Comparison of ENCODE assay signal across 33 cellular contexts in genomic region chr19:9640956-9641355, GRCh38.
"Had no signal": no experiment of that assay in that cellular context is flagged by ENCODE, and none has a peak within 500 bp of the region (broad histone marks: within the 10 kb centered on the region; RNA-seq: fewer than 3 reads in every experiment).

No MANE protein-coding gene starts in this region.

- H3K36me3 ChIP-seq: adrenal gland, breast epithelium had no signal

- H3K27me3 ChIP-seq: adrenal gland, body of pancreas, breast epithelium, MG63, SJCRH30 had no signal

- DNase-seq: activated CD4-positive, alpha-beta memory T cell treated with anti-CD3 and anti-CD28 coated beads, Interleukin-2, amount 10 ng/mL, durations not matched to agents 7 days and 5 days; activated CD4-positive, alpha-beta T cell treated with anti-CD3 and anti-CD28 coated beads for 1 hour; activated CD4-positive, alpha-beta T cell treated with anti-CD3 and anti-CD28 coated beads for 48 hours; activated CD4-positive, CD25-positive, alpha-beta regulatory T cell; activated CD8-positive, alpha-beta memory T cell treated with anti-CD3 and anti-CD28 coated beads for 24 hours; activated CD8-positive, alpha-beta memory T cell treated with anti-CD3 and anti-CD28 coated beads, Interleukin-2, amount 10 ng/mL, durations not matched to agents 7 days and 5 days; activated CD8-positive, alpha-beta memory T cell treated with anti-CD3 and anti-CD28 coated beads, Interleukin-2, amount 50 U/mL, for 48 hours; activated effector memory CD4-positive, alpha-beta T cell treated with Interleukin-2 at 50 U/mL for 16 hours; activated naive CD4-positive, alpha-beta T cell; activated naive CD4-positive, alpha-beta T cell treated with anti-CD3 and anti-CD28 coated beads, Interleukin-2, amount 50 U/mL, for 16 hours; activated T-cell treated with anti-CD3 and anti-CD28 coated beads, Interleukin-2, amount 50 U/mL, for 48 hours; adrenal gland; body of pancreas; caudate nucleus; Kasumi-1; KG1; MG63; NCI-H1048; NCI-H1105 treated with DMSO at 0.1 percent for 48 hours; NCI-H1436; NCI-H1694; NCI-H1930; NCI-H345; NCI-H524 treated with DMSO at 0.1 percent for 48 hours; NCI-H748 treated with DMSO at 0.1 percent for 48 hours; NK-92 treated with Interleukin-12 subunit alpha and Interleukin-12 subunit beta, amount 100 ng/mL, for 24 hours; SHP77; SJCRH30; T1000; WERI-Rb-1 had no signal

- H3K4me3 Mint-ChIP-seq: activated CD4-positive, alpha-beta memory T cell treated with anti-CD3 and anti-CD28 coated beads, Interleukin-2, amount 10 ng/mL, durations not matched to agents 7 days and 5 days; activated CD8-positive, alpha-beta memory T cell treated with anti-CD3 and anti-CD28 coated beads, Interleukin-2, amount 10 ng/mL, durations not matched to agents 7 days and 5 days had no signal

- H3K4me1 Mint-ChIP-seq: activated CD4-positive, alpha-beta memory T cell treated with anti-CD3 and anti-CD28 coated beads, Interleukin-2, amount 10 ng/mL, durations not matched to agents 7 days and 5 days had no signal

- H3K27ac Mint-ChIP-seq: activated CD4-positive, alpha-beta memory T cell treated with anti-CD3 and anti-CD28 coated beads, Interleukin-2, amount 10 ng/mL, durations not matched to agents 7 days and 5 days had no signal

- ATAC-seq: activated CD8-positive, alpha-beta memory T cell treated with anti-CD3 and anti-CD28 coated beads, Interleukin-2, amount 10 ng/mL, durations not matched to agents 7 days and 5 days; body of pancreas had no signal

- H3K27me3 Mint-ChIP-seq: activated CD4-positive, alpha-beta memory T cell treated with anti-CD3 and anti-CD28 coated beads, Interleukin-2, amount 10 ng/mL, durations not matched to agents 7 days and 5 days; activated CD8-positive, alpha-beta memory T cell treated with anti-CD3 and anti-CD28 coated beads, Interleukin-2, amount 10 ng/mL, durations not matched to agents 7 days and 5 days had no signal

- H3K4me3 ChIP-seq: adrenal gland, body of pancreas, breast epithelium, MG63, SJCRH30, SK-N-MC had no signal

- FAIRE-seq: astrocyte had no signal
